17 cellular contexts compared by ENCODE assay signal in the genomic region with DNA sequence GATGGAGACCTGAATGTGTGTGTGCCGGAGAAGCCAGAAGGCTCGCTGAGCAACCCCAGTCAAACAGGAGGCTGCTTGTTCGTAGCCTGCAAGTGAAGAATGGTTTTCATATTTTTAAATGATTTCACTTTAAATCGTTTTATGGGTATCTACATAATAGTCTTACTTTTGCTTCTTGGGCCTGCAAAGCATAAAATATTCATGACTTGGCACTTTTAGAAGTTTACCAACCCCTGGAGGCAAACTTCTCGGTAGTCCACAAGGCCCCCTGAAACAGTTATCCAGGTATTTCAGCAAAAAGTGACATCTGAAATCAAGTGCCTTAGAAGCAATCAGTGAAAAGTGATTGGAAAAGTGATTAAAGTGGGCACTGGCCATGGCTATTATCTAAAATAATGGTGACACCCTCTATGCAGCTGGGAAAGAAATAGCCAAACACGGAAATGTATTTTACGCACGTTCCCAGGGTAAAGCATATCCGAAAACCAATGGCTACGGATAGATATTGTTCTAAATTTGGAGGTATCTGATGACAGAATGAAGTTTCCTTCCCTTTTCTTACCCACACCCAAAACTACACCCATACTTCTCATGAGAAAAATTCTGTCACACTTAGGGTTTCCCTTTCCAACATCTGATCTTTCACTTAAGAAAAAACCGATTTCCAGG. TPM values are rescaled to one million over a fixed set of nuclear protein-coding genes. Genes with fewer than 3 reads are reported as not detected.
DNase-seq lines count a peak whose midpoint lies in the region; ATAC-seq and TF ChIP-seq lines count a peak whose summit lies in the region.
"Had no signal": no experiment of that assay in that cellular context is flagged by ENCODE, and none has a peak within 500 bp of the region (broad histone marks: within the 10 kb centered on the region; RNA-seq: fewer than 3 reads in every experiment).

No MANE protein-coding gene starts in this region.

- no peak for DNase-seq in activated naive CD8-positive, alpha-beta T cell treated with anti-CD3 and anti-CD28 coated beads for 36 hours
- DNase-seq in immature natural killer cell, result no peak
- no peak for DNase-seq in stimulated activated naive B cell treated with anti-CD40 and anti-IgM and Interleukin-4, amounts not matched to agents 10 μg/mL and 1 μg/mL and 100 μg/mL, for 72 hours
- no peak for DNase-seq in NCI-H446 (lab: John Stamatoyannopoulos, UW)
- DNase-seq: activated CD4-positive, alpha-beta T cell treated with anti-CD3 and anti-CD28 coated beads, Interleukin-2, amount 50 U/mL, for 48 hours; amniotic stem cell; cerebellar nuclear complex; endodermal cell; GM23248; hippocampal formation; NCI-H187 treated with DMSO at 0.1 percent for 48 hours; SIG-M5; stimulated activated naive CD4-positive, alpha-beta T cell treated with Interleukin-2 at 50 U/mL for 16 hours had no signal

- H3K36me3 Mint-ChIP-seq in activated naive CD8-positive, alpha-beta T cell, result peaks cover 6% of the 10 kb centered on the region
- H3K36me3 Mint-ChIP-seq in activated naive CD8-positive, alpha-beta T cell treated with anti-CD3 and anti-CD28 coated beads for 36 hours, result peaks cover 6% of the 10 kb centered on the region
- no peaks in the 10 kb centered on the region for H3K36me3 Mint-ChIP-seq in immature natural killer cell
- H3K36me3 Mint-ChIP-seq in stimulated activated naive B cell treated with anti-CD40 and anti-IgM and Interleukin-4, amounts not matched to agents 10 μg/mL and 1 μg/mL and 100 μg/mL, for 72 hours, result peaks cover 19 to 46% of the 10 kb centered on the region in 2 donors

- peak overlapping the region; percentile 49 for H3K4me2 ChIP-seq in OCI-LY1 (ENCODE audit: low read length)

- peaks cover 78% of the 10 kb centered on the region for H3K4me1 Mint-ChIP-seq in activated naive CD8-positive, alpha-beta T cell (ENCODE audit: low read depth)
- peaks cover 42% of the 10 kb centered on the region for H3K4me1 Mint-ChIP-seq in activated naive CD8-positive, alpha-beta T cell treated with anti-CD3 and anti-CD28 coated beads for 36 hours
- peaks cover 93 to 100% of the 10 kb centered on the region in 2 donors for H3K4me1 Mint-ChIP-seq in immature natural killer cell
- H3K4me1 Mint-ChIP-seq in stimulated activated naive B cell treated with anti-CD40 and anti-IgM and Interleukin-4, amounts not matched to agents 10 μg/mL and 1 μg/mL and 100 μg/mL, for 72 hours, result peaks cover 63 to 100% of the 10 kb centered on the region in 2 donors

- H3K9me2 ChIP-seq in OCI-LY1 (ENCODE audit: low read depth, low read length), result no peaks in the 10 kb centered on the region

- H3K27ac Mint-ChIP-seq in activated naive CD8-positive, alpha-beta T cell, result peak overlapping the region; percentile 5
- no peak overlapping the region for H3K27ac Mint-ChIP-seq in activated naive CD8-positive, alpha-beta T cell treated with anti-CD3 and anti-CD28 coated beads for 36 hours
- peak overlapping the region in 4 of 6 donors; percentile 19 to 76 (median 46) for H3K27ac Mint-ChIP-seq in immature natural killer cell
- H3K27ac Mint-ChIP-seq in stimulated activated naive B cell treated with anti-CD40 and anti-IgM and Interleukin-4, amounts not matched to agents 10 μg/mL and 1 μg/mL and 100 μg/mL, for 72 hours, result no peak overlapping the region

- no peak overlapping the region for H3K4me3 Mint-ChIP-seq in activated naive CD8-positive, alpha-beta T cell
- H3K4me3 Mint-ChIP-seq in activated naive CD8-positive, alpha-beta T cell treated with anti-CD3 and anti-CD28 coated beads for 36 hours, result no peak overlapping the region
- no peak overlapping the region for H3K4me3 Mint-ChIP-seq in immature natural killer cell
- peak overlapping the region; percentile 7 to 35 for H3K4me3 Mint-ChIP-seq in stimulated activated naive B cell treated with anti-CD40 and anti-IgM and Interleukin-4, amounts not matched to agents 10 μg/mL and 1 μg/mL and 100 μg/mL, for 72 hours
- H3K4me3 Mint-ChIP-seq: endodermal cell had no signal

- H3K36me3 ChIP-seq in OCI-LY1 (ENCODE audit: insufficient read depth, low read length), result no peaks in the 10 kb centered on the region; the same call in 1 of the 2 replicates

- H3F3A ChIP-seq in OCI-LY1 (ENCODE audit: insufficient read depth, low read length), result no peaks in the 10 kb centered on the region

- H3K9me3 Mint-ChIP-seq in activated naive CD8-positive, alpha-beta T cell (ENCODE audit: low read depth), result no peaks in the 10 kb centered on the region
- no peaks in the 10 kb centered on the region for H3K9me3 Mint-ChIP-seq in activated naive CD8-positive, alpha-beta T cell treated with anti-CD3 and anti-CD28 coated beads for 36 hours
- no peaks in the 10 kb centered on the region for H3K9me3 Mint-ChIP-seq in immature natural killer cell
- H3K9me3 Mint-ChIP-seq in stimulated activated naive B cell treated with anti-CD40 and anti-IgM and Interleukin-4, amounts not matched to agents 10 μg/mL and 1 μg/mL and 100 μg/mL, for 72 hours, result no peaks in the 10 kb centered on the region
- H3K9me3 Mint-ChIP-seq: endodermal cell had no signal

- H4K20me1 ChIP-seq in OCI-LY1 (ENCODE audit: insufficient read depth, low read length), result no peaks in the 10 kb centered on the region

- TF ChIP-seq CTCF in OCI-LY1 (IDR thresholded peaks at IDR 0.05; ENCODE audit: low read length), result no peak

- H2AFZ ChIP-seq in OCI-LY1 (ENCODE audit: low read length), result no peak overlapping the region
- H2AFZ ChIP-seq: GM23248 had no signal

- H3K27me3 ChIP-seq in OCI-LY1 (ENCODE audit: insufficient read depth, low read length), result no peaks in the 10 kb centered on the region

- peak overlapping the region; percentile 22; the same call in 1 of the 2 replicates for H3K9ac ChIP-seq in OCI-LY1 (ENCODE audit: low read length)
- H3K9ac ChIP-seq: GM23248 had no signal

- peaks cover 63% of the 10 kb centered on the region for H3K79me2 ChIP-seq in OCI-LY1 (ENCODE audit: insufficient read depth, low read length)

- peak overlapping the region; percentile 23 for H3K4me3 ChIP-seq in OCI-LY1 (ENCODE audit: low read depth, low read length, poor library complexity, severe bottlenecking)
- H3K4me3 ChIP-seq: GM23248 had no signal

- H3K4me1 ChIP-seq in OCI-LY1 (ENCODE audit: insufficient read depth, low read length, severe bottlenecking), result peaks cover 100% of the 10 kb centered on the region

- H3K27me3 Mint-ChIP-seq in activated naive CD8-positive, alpha-beta T cell, result no peaks in the 10 kb centered on the region
- H3K27me3 Mint-ChIP-seq in activated naive CD8-positive, alpha-beta T cell treated with anti-CD3 and anti-CD28 coated beads for 36 hours, result no peaks in the 10 kb centered on the region
- H3K27me3 Mint-ChIP-seq in immature natural killer cell (ENCODE audit: low read depth in 3 of 3), result peaks cover 0 to 7% (median 0%) of the 10 kb centered on the region in 3 donors
- H3K27me3 Mint-ChIP-seq in stimulated activated naive B cell treated with anti-CD40 and anti-IgM and Interleukin-4, amounts not matched to agents 10 μg/mL and 1 μg/mL and 100 μg/mL, for 72 hours, result no peaks in the 10 kb centered on the region

- no peak for ATAC-seq in stimulated activated naive B cell treated with anti-CD40 and anti-IgM and Interleukin-4, amounts not matched to agents 10 μg/mL and 1 μg/mL and 100 μg/mL, for 72 hours (replicated peaks)
- ATAC-seq in GM19035 (IDR thresholded peaks at IDR 0.05; ENCODE audit: unreplicated experiment) (no peak), GM18861 (IDR thresholded peaks at IDR 0.05; ENCODE audit: unreplicated experiment) (no peak)

- peak overlapping the region; percentile 73 for H3K27ac ChIP-seq in OCI-LY1 (ENCODE audit: low read depth, low read length, poor library complexity, severe bottlenecking)
- H3K27ac ChIP-seq: GM23248 had no signal

- H3K9me3 ChIP-seq in OCI-LY1 (ENCODE audit: low read length), result no peaks in the 10 kb centered on the region

RNA-seq across cellular contexts. Expression of a gene that starts 39.0 kb away (rescaled TPM):
- 10 to 100 TPM; 82.3 to 89.0 TPM for total RNA-seq in activated naive CD8-positive, alpha-beta T cell treated with anti-CD3 and anti-CD28 coated beads for 36 hours
- 10 to 100 TPM in 1 of 3 donors, 1 to 10 TPM in 2; 1.2 to 15.8 (median 7.4) TPM for polyA plus RNA-seq in immature natural killer cell

Comparison
In these comparisons a context has a peak if more than half of its experiments do, and no peak if none do; other contexts are left out.
1. H3K27ac Mint-ChIP-seq: peak in activated naive CD8-positive, alpha-beta T cell (single experiment) and immature natural killer cell (4 of 6); none in activated naive CD8-positive, alpha-beta T cell treated with anti-CD3 and anti-CD28 coated beads for 36 hours (single experiment) and stimulated activated naive B cell treated with anti-CD40 and anti-IgM and Interleukin-4, amounts not matched to agents 10 μg/mL and 1 μg/mL and 100 μg/mL, for 72 hours (single experiment).
2. H3K4me3 Mint-ChIP-seq: peak in stimulated activated naive B cell treated with anti-CD40 and anti-IgM and Interleukin-4, amounts not matched to agents 10 μg/mL and 1 μg/mL and 100 μg/mL, for 72 hours (2 of 2); none in activated naive CD8-positive, alpha-beta T cell (single experiment), activated naive CD8-positive, alpha-beta T cell treated with anti-CD3 and anti-CD28 coated beads for 36 hours (single experiment) and immature natural killer cell (0 of 5).